Comparison of ENCODE assay signal across 8 cellular contexts in genomic region chr11:61509058-61510029, GRCh38. TPM values are rescaled to one million over a fixed set of nuclear protein-coding genes. Genes with fewer than 3 reads are reported as not detected.
DNase-seq lines count a peak whose midpoint lies in the region; ATAC-seq, FAIRE-seq and TF ChIP-seq lines count a peak whose summit lies in the region.

No MANE protein-coding gene starts in this region.

- whole genome bisulfite sequencing in IMR-90 (ENCODE audit: extremely low coverage in 2 of 2, insufficient read length in 1 of 2), 2 experiments: 1% methylated on average over 53 of the region's 116 CpGs; no CpG with 5 or more reads in 1 of the 2 experiments

- FAIRE-seq in urothelium cell line (lab: Jason Lieb, UNC): no peak

- DNase-seq in AG09309 (ENCODE audit: low read depth) (peak; percentile 18), IMR-90 (peak; percentile 69), RWPE1 (ENCODE audit: low spot score) (peak; percentile 63), cardiac muscle cell (ENCODE audit: low read depth in 1 of 2, low spot score in 1 of 2) (peak; percentile 72 to 90), pons (ENCODE audit: low spot score) (peak; percentile 20), urothelium cell line (ENCODE audit: low spot score) (peak; percentile 84)
- peak; percentile 63 to 76 for DNase-seq in activated naive CD4-positive, alpha-beta T cell treated with anti-CD3 and anti-CD28 coated beads, Interleukin-2, amount 50 U/mL, for 72 hours (ENCODE audit: low spot score in 2 of 2)

- POLR2A ChIA-PET in IMR-90 (lab: Charles Lee; ENCODE audit: unreplicated experiment) (interaction anchor here (0.6 kb wide), 1 partner anchor 79 kb away, joined by 5 read pairs; the partner anchor contains the start of genes CPSF7 and SDHAF2), RWPE1 (lab: Yijun Ruan, JAX; ENCODE audit: low non-redundant PET) (interaction anchor here (0.5 to 0.6 kb wide), 2 partner anchors 12 to 297 kb away, joined by 5 to 6 read pairs; no protein-coding TSS in a partner anchor)

- H2BK20ac ChIP-seq in IMR-90 (ENCODE audit: low read depth, low read length): no peak overlapping the region

- no peak overlapping the region for H3K56ac ChIP-seq in IMR-90 (ENCODE audit: extremely low read depth, insufficient read depth, low read length)

- H2AK9ac ChIP-seq in IMR-90 (replicated peaks; ENCODE audit: low read depth, low read length, poor library complexity): peak overlapping the region; percentile 50

- H3K4me2 ChIP-seq in IMR-90 (ENCODE audit: low read depth, low read length): peak overlapping the region; percentile 65

- in situ Hi-C loops in IMR-90 (cut with MboI; ENCODE audit: low sequenced_read_pairs): no loop called here

- no peaks in the 10 kb centered on the region for H3K79me1 ChIP-seq in IMR-90 (ENCODE audit: low read depth in 1 of 2, low read length in 2 of 2)

- H3K14ac ChIP-seq in IMR-90 (replicated peaks; ENCODE audit: low read depth, low read length): no peak overlapping the region

- no peak overlapping the region for H3K18ac ChIP-seq in IMR-90 (ENCODE audit: low read depth, low read length)

- no peak overlapping the region for H3K27ac Mint-ChIP-seq in activated naive CD4-positive, alpha-beta T cell treated with anti-CD3 and anti-CD28 coated beads, Interleukin-2, amount 50 U/mL, for 72 hours

- no peaks in the 10 kb centered on the region for H4K20me1 ChIP-seq in IMR-90 (ENCODE audit: insufficient read depth, low read length)

- intact Hi-C loops in IMR-90 (cut with micrococcal nuclease): no loop called here

- H2AFZ ChIP-seq in IMR-90 (replicated peaks; ENCODE audit: low read length, poor library complexity): peak overlapping the region; percentile 88

- dilution Hi-C loops in IMR-90 (cut with HindIII; ENCODE audit: low sequenced_read_pairs, unreplicated experiment): no loop called here

- CTCF ChIA-PET in IMR-90 (lab: Yijun Ruan, JAX) (interaction anchor here (0.6 to 1.4 kb wide), 5 partner anchors 8 to 107 kb away, joined by 3 to 5 read pairs (median 3); no protein-coding TSS in a partner anchor), RWPE1 (lab: Yijun Ruan, JAX) (interaction anchor here (0.6 to 2.8 kb wide), 17 partner anchors 8 to 222 kb away, joined by 3 to 20 read pairs (median 3); no protein-coding TSS in a partner anchor)

- TF ChIP-seq CTCF in AG09309 (IDR thresholded peaks at IDR 0.05; ENCODE audit: control insufficient read depth, insufficient read depth, low read depth, low read length, missing control alignments) (peak; percentile 29), IMR-90 (conservative IDR thresholded peaks at IDR 0.05; ENCODE audit: low read depth, low read length) (peak; percentile 47), RWPE1 (conservative IDR thresholded peaks at IDR 0.05; ENCODE audit: low read depth) (peak; percentile 78), cardiac muscle cell (IDR thresholded peaks at IDR 0.05; ENCODE audit: low read depth, low read length) (peak; percentile 26)

- no peaks in the 10 kb centered on the region for H3K9me1 ChIP-seq in IMR-90 (ENCODE audit: insufficient read depth, low read length)

- no peaks in the 10 kb centered on the region; the same call in 1 of the 2 replicates for H3K9me3 ChIP-seq in IMR-90 (ENCODE audit: control insufficient read depth, insufficient read depth, low read length)
- no peaks in the 10 kb centered on the region for H3K9me3 ChIP-seq in cardiac muscle cell (ENCODE audit: low read depth)

- H3K36me3 Mint-ChIP-seq in activated naive CD4-positive, alpha-beta T cell treated with anti-CD3 and anti-CD28 coated beads, Interleukin-2, amount 50 U/mL, for 72 hours: peaks cover 0 to 8% of the 10 kb centered on the region in 2 donors

- no peaks in the 10 kb centered on the region for H3K4me1 ChIP-seq in IMR-90 (ENCODE audit: control insufficient read depth, insufficient read depth, low read length)
- H3K4me1 ChIP-seq in cardiac muscle cell (ENCODE audit: low read depth): peaks cover 4% of the 10 kb centered on the region

- TF ChIP-seq RAD21 in IMR-90 (IDR thresholded peaks at IDR 0.05; ENCODE audit: low read length): peak; percentile 39

- no peak overlapping the region for H2AK5ac ChIP-seq in IMR-90 (ENCODE audit: low read depth, low read length)

- no TSS peak for BruUV-seq in IMR-90 (replicated peaks; lab: Mats Ljungman, UMichigan)

- H3K9ac ChIP-seq in IMR-90 (ENCODE audit: low read depth, low read length): no peak overlapping the region

- H4K8ac ChIP-seq in IMR-90 (ENCODE audit: low read depth in 2 of 2, low read length in 2 of 2): no peak overlapping the region

- H3K27ac ChIP-seq in IMR-90 (ENCODE audit: insufficient read depth, low read length) (no peak overlapping the region), RWPE1 (no peak overlapping the region), cardiac muscle cell (no peak overlapping the region)

- no peak overlapping the region; the same call in 1 of the 2 replicates for H3K4me3 ChIP-seq in AG09309 (ENCODE audit: control insufficient read depth, low read depth, low read length)
- no peak overlapping the region for H3K4me3 ChIP-seq in IMR-90 (ENCODE audit: insufficient read depth, low read depth, low read length)
- H3K4me3 ChIP-seq in cardiac muscle cell: peak overlapping the region; percentile 18

- no peaks in the 10 kb centered on the region for H3K9me3 Mint-ChIP-seq in activated naive CD4-positive, alpha-beta T cell treated with anti-CD3 and anti-CD28 coated beads, Interleukin-2, amount 50 U/mL, for 72 hours

- H4K5ac ChIP-seq in IMR-90 (ENCODE audit: low read depth, low read length): no peak overlapping the region

- ATAC-seq in GM19035 (IDR thresholded peaks at IDR 0.05; ENCODE audit: unreplicated experiment) (peak; percentile 70), IMR-90 (ENCODE audit: low read depth) (peak; percentile 93)
- ATAC-seq in activated naive CD4-positive, alpha-beta T cell treated with anti-CD3 and anti-CD28 coated beads, Interleukin-2, amount 50 U/mL, for 72 hours: peak; percentile 81 to 87

- no peak overlapping the region for H3K23ac ChIP-seq in IMR-90 (ENCODE audit: low read depth, low read length)

- H3K36me3 ChIP-seq in IMR-90 (ENCODE audit: control insufficient read depth, insufficient read depth, low read length) (no peaks in the 10 kb centered on the region), cardiac muscle cell (no peaks in the 10 kb centered on the region)

- H3K4ac ChIP-seq in IMR-90 (ENCODE audit: low read depth, low read length): no peak overlapping the region

- no peak overlapping the region for H4K91ac ChIP-seq in IMR-90 (ENCODE audit: insufficient read depth, low read depth, low read length)

- no peak for TF ChIP-seq POLR2A in IMR-90 (IDR thresholded peaks at IDR 0.05; ENCODE audit: low read depth, low read length)

- H2BK5ac ChIP-seq in IMR-90 (ENCODE audit: low read depth, low read length, poor library complexity, severe bottlenecking): no peak overlapping the region

- H3K27me3 ChIP-seq in IMR-90 (ENCODE audit: control insufficient read depth, insufficient read depth, low read length): peaks cover 70% of the 10 kb centered on the region
- H3K27me3 ChIP-seq in cardiac muscle cell: peaks cover 51% of the 10 kb centered on the region

- H2BK120ac ChIP-seq in IMR-90 (ENCODE audit: low read depth, low read length): no peak overlapping the region

- no peak overlapping the region for H2BK15ac ChIP-seq in IMR-90 (ENCODE audit: low read depth, low read length)

TF ChIP-seq in IMR-90, 13 proteins besides CTCF, POLR2A, EP300 and RAD21:
- TF ChIP-seq NFE2L2 (IDR thresholded peaks at IDR 0.05; ENCODE audit: low read depth, low read length): no peak
- TF ChIP-seq MAFK (IDR thresholded peaks at IDR 0.05; ENCODE audit: low read depth, low read length): no peak
- TF ChIP-seq CHD1 (IDR thresholded peaks at IDR 0.05; ENCODE audit: low read depth, low read length): no peak
- no peak for TF ChIP-seq CEBPB (IDR thresholded peaks at IDR 0.05; ENCODE audit: low read depth, low read length)
- TF ChIP-seq FOS (IDR thresholded peaks at IDR 0.05; ENCODE audit: low read depth, low read length): no peak
- TF ChIP-seq MAZ (IDR thresholded peaks at IDR 0.05; ENCODE audit: borderline replicate concordance, low read depth, low read length): no peak
- no peak for TF ChIP-seq MXI1 (IDR thresholded peaks at IDR 0.05; ENCODE audit: borderline replicate concordance, low read depth, low read length)
- no peak for TF ChIP-seq BHLHE40 (IDR thresholded peaks at IDR 0.05; ENCODE audit: low read depth, low read length)
- TF ChIP-seq, protein P1, sequence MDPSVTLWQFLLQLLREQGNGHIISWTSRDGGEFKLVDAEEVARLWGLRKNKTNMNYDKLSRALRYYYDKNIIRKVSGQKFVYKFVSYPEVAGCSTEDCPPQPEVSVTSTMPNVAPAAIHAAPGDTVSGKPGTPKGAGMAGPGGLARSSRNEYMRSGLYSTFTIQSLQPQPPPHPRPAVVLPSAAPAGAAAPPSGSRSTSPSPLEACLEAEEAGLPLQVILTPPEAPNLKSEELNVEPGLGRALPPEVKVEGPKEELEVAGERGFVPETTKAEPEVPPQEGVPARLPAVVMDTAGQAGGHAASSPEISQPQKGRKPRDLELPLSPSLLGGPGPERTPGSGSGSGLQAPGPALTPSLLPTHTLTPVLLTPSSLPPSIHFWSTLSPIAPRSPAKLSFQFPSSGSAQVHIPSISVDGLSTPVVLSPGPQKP (IDR thresholded peaks at IDR 0.05; ENCODE audit: borderline replicate concordance, low read depth, low read length): no peak
- no peak for TF ChIP-seq RCOR1 (IDR thresholded peaks at IDR 0.05; ENCODE audit: insufficient replicate concordance, low read length)
TF ChIP-seq in IMR-90: peak in this region for 0.

RNA-seq across cellular contexts. Expression of gene LRRC10B, which starts 0.8 kb away (rescaled TPM):
- not detected in 2 replicates for total RNA-seq in IMR-90 (2012; rRNA removed)
- not detected in 2 replicates for polyA plus RNA-seq in IMR-90 (2012; rRNA removed)
- polyA plus RNA-seq in IMR-90 (2012; cell fraction: cytosol; rRNA removed): 0.02 TPM in 1 of 2 replicates, not detected in the other
- not detected in 2 replicates for polyA plus RNA-seq in IMR-90 (2012; cell fraction: nucleus; rRNA removed; ENCODE audit: low replicate concordance)
- not detected for total RNA-seq in activated naive CD4-positive, alpha-beta T cell treated with anti-CD3 and anti-CD28 coated beads, Interleukin-2, amount 50 U/mL, for 72 hours
- 0.60 and 0.74 TPM in 2 replicates for total RNA-seq in cardiac muscle cell
- polyA plus RNA-seq in cardiac muscle cell: 0.62 and 0.65 TPM in 2 replicates

Comparison
In these comparisons a context has a peak if more than half of its experiments do, and no peak if none do; other contexts are left out.
1. DNase-seq: peak in every context shown above with its lines; median percentile 84 in urothelium cell line; 81 in cardiac muscle cell; 70 in activated naive CD4-positive, alpha-beta T cell treated with anti-CD3 and anti-CD28 coated beads, Interleukin-2, amount 50 U/mL, for 72 hours; 69 in IMR-90; 63 in RWPE1; 20 in pons; 18 in AG09309.
2. CTCF ChIP-seq: peak in every context shown above with its lines; median percentile 78 in RWPE1; 47 in IMR-90; 29 in AG09309; 26 in cardiac muscle cell.